1 cellular context compared by ENCODE assay signal in the genomic region with DNA sequence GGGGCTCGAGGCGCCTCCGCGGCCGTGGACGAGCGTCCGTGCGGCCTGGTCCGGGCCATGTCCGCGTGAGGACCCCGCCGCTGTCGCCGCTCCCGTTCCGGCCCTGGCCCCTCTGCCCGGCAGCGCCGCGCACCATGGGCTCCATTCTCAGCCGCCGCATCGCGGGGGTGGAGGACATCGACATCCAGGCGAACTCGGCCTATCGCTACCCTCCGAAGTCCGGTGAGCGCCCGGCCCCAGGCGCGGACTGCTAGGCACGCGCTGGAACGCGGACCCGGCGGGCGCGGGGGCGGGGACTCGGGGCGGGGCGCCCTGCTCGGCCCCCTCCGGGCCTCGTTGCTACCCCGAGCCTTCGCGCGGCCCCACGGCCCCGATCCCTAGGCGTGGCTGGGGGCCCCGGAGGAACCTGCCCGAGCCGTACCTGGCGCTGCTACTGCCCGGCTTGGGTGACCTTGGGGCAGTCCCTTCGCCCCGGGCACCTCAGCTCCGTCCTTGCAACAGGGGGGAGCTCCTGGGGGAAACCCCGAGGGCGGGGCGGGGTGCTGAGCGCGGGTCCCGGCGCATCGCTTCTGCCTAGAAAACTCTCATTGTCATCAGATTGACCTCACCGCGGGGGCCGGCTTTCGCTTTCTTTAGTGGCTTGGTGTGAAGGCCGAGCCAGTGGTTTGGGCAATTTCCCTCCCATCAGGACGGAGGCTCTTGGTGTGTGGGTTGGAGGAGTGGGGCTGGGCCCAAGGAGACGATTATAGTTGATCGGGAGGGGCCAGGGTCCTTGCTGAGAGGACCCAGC.
TF ChIP-seq lines count a peak whose summit lies in the region.

No MANE protein-coding gene starts in this region.

TF ChIP-seq in K562, 482 proteins besides CTCF, POLR2A, EP300 and RAD21 (continued from another document):
- TF ChIP-seq, protein P1, sequence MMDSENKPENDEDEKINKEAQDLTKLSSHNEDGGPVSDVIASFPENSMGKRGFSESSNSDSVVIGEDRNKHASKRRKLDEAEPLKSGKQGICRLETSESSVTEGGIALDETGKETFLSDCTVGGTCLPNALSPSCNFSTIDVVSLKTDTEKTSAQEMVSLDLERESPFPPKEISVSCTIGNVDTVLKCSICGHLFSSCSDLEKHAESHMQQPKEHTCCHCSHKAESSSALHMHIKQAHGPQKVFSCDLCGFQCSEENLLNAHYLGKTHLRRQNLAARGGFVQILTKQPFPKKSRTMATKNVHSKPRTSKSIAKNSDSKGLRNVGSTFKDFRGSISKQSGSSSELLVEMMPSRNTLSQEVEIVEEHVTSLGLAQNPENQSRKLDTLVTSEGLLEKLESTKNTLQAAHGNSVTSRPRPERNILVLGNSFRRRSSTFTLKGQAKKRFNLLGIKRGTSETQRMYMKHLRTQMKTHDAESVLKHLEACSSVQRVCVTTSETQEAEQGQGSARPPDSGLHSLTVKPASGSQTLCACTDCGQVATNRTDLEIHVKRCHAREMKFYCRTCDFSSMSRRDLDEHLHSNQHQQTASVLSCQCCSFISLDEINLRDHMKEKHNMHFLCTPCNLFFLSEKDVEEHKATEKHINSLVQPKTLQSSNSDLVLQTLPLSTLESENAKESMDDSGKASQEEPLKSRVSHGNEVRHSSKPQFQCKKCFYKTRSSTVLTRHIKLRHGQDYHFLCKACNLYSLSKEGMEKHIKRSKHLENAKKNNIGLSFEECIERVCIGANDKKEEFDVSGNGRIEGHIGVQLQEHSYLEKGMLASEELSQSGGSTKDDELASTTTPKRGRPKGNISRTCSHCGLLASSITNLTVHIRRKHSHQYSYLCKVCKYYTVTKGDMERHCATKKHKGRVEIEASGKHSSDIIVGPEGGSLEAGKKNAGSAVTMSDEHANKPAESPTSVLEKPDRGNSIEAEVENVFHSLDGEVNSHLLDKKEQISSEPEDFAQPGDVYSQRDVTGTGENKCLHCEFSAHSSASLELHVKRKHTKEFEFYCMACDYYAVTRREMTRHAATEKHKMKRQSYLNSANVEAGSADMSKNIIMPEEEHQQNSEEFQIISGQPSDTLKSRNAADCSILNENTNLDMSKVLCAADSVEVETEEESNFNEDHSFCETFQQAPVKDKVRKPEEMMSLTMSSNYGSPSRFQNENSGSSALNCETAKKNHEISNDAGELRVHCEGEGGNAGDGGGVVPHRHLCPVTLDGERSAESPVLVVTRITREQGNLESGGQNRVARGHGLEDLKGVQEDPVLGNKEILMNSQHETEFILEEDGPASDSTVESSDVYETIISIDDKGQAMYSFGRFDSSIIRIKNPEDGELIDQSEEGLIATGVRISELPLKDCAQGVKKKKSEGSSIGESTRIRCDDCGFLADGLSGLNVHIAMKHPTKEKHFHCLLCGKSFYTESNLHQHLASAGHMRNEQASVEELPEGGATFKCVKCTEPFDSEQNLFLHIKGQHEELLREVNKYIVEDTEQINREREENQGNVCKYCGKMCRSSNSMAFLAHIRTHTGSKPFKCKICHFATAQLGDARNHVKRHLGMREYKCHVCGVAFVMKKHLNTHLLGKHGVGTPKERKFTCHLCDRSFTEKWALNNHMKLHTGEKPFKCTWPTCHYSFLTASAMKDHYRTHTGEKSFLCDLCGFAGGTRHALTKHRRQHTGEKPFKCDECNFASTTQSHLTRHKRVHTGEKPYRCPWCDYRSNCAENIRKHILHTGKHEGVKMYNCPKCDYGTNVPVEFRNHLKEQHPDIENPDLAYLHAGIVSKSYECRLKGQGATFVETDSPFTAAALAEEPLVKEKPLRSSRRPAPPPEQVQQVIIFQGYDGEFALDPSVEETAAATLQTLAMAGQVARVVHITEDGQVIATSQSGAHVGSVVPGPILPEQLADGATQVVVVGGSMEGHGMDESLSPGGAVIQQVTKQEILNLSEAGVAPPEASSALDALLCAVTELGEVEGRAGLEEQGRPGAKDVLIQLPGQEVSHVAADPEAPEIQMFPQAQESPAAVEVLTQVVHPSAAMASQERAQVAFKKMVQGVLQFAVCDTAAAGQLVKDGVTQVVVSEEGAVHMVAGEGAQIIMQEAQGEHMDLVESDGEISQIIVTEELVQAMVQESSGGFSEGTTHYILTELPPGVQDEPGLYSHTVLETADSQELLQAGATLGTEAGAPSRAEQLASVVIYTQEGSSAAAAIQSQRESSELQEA (IDR thresholded peaks at IDR 0.05; ENCODE audit: low read depth): no peak
- TF ChIP-seq ZSCAN32 (CRISPR knock-in tag; IDR thresholded peaks at IDR 0.05) (0 out of 2 replicates have a peak, but pooled peaks have one; percentile 18), ZBTB7A (IDR thresholded peaks at IDR 0.05; ENCODE audit: borderline replicate concordance, control insufficient read depth, low read depth, low read length) (peak; percentile 11; the same call in 1 of the 2 replicates), ZNF23 (CRISPR knock-in tag; IDR thresholded peaks at IDR 0.05) (no peak), UBTF (IDR thresholded peaks at IDR 0.05; ENCODE audit: borderline replicate concordance in 1 of 2, low read depth in 2 of 2, low read length in 2 of 2) (0 out of 4 replicates have a peak, but pooled peaks have one; percentile 34 to 44), KDM5B (IDR thresholded peaks at IDR 0.05; ENCODE audit: insufficient replicate concordance, low read depth, low read length) (peak; percentile 90), SMAD4 (CRISPR knock-in tag; conservative IDR thresholded peaks at IDR 0.05) (peak; percentile 47; the same call in 1 of the 2 replicates), EZH2 (IDR thresholded peaks at IDR 0.05; ENCODE audit: borderline replicate concordance, low read depth, low read length) (no peak), E2F8 (IDR thresholded peaks at IDR 0.05; ENCODE audit: low read depth, partially characterized antibody) (no peak), PPARD (CRISPR knock-in tag; IDR thresholded peaks at IDR 0.05) (no peak), CTBP1 (IDR thresholded peaks at IDR 0.05; ENCODE audit: borderline replicate concordance) (peak; percentile 70), TARDBP (IDR thresholded peaks at IDR 0.05) (0 out of 2 replicates have a peak, but pooled peaks have one; percentile 31), NFXL1 (CRISPR knock-in tag; IDR thresholded peaks at IDR 0.05) (no peak), NONO (IDR thresholded peaks at IDR 0.05; ENCODE audit: low read depth in 2 of 2, low read length in 1 of 2) (peak in 1 of 2 experiments; percentile 88; a peak in 2 of 4 replicates), ELK3 (CRISPR knock-in tag; IDR thresholded peaks at IDR 0.05) (no peak), MTF1 (CRISPR knock-in tag; IDR thresholded peaks at IDR 0.05; ENCODE audit: borderline replicate concordance) (0 out of 2 replicates have a peak, but pooled peaks have one; percentile 31)
TF ChIP-seq in K562: peak in this region for 73.
